ENCODE assay signal across 36 cellular contexts in genomic region chr9:7591501-7591900, GRCh38.
"Had no signal": no experiment of that assay in that cellular context is flagged by ENCODE, and none has a peak within 500 bp of the region (broad histone marks: within the 10 kb centered on the region; RNA-seq: fewer than 3 reads in every experiment).

No MANE protein-coding gene starts in this region.

- H3K4me3 ChIP-seq: adrenal gland, body of pancreas, breast epithelium had no signal

- H3K27ac ChIP-seq: adrenal gland, body of pancreas, brain microvascular endothelial cell, breast epithelium, VCaP had no signal

- H3K4me1 Mint-ChIP-seq: activated B cell treated with CpG ODN at 0.5 μM for 24 hours; activated naive CD8-positive, alpha-beta T cell treated with anti-CD3 and anti-CD28 coated beads for 36 hours; activated T-helper 17 cell treated with anti-CD3 and anti-CD28 coated beads, Interleukin-2, amount 50 U/mL, for 72 hours had no signal

- H3K4me3 Mint-ChIP-seq: activated B cell treated with CpG ODN at 0.5 μM for 24 hours; activated CD4-positive, alpha-beta memory T cell treated with anti-CD3 and anti-CD28 coated beads for 36 hours; activated CD8-positive, alpha-beta T cell treated with anti-CD3 and anti-CD28 coated beads for 36 hours; activated naive CD4-positive, alpha-beta T cell treated with anti-CD3 and anti-CD28 coated beads for 36 hours; activated naive CD8-positive, alpha-beta T cell treated with anti-CD3 and anti-CD28 coated beads for 36 hours; activated T-cell treated with anti-CD3 and anti-CD28 coated beads, Interleukin-2, amount 50 U/mL, for 4 hours; activated T-cell treated with anti-CD3 and anti-CD28 coated beads, Interleukin-2, amount 50 U/mL, for 72 hours; activated T-helper 1 cell treated with anti-CD3 and anti-CD28 coated beads, Interleukin-12 subunit alpha, Interleukin-12 subunit beta, Interleukin-2, Interleukin-4 antibody, amounts not matched to agents 30 ng/mL and 10 ng/mL and 1 ng/mL, durations not matched to agents 14 hours and 24 hours and 36 hours; activated T-helper 17 cell treated with anti-CD3 and anti-CD28 coated beads, Interleukin-2, amount 50 U/mL, for 72 hours; T-helper 1 cell treated with Interleukin-12 subunit alpha and Interleukin-12 subunit beta and Interleukin-4 antibody, amounts not matched to agents 30 μg/mL and 1 μg/mL, for 36 hours; T-helper 2 cell treated with Interferon-gamma antibody and Interleukin-4, amounts not matched to agents 5 μg/mL and 100 μg/mL, for 36 hours had no signal

- H3K27me3 ChIP-seq: adrenal gland, body of pancreas, brain microvascular endothelial cell, breast epithelium had no signal

- ATAC-seq: activated CD8-positive, alpha-beta T cell treated with anti-CD3 and anti-CD28 coated beads for 36 hours; activated naive CD4-positive, alpha-beta T cell treated with anti-CD3 and anti-CD28 coated beads, Interleukin-2, amount 50 U/mL, for 72 hours; activated T-cell treated with anti-CD3 and anti-CD28 coated beads, Interleukin-2, amount 50 U/mL, for 4 hours; activated T-cell treated with anti-CD3 and anti-CD28 coated beads, Interleukin-2, amount 50 U/mL, for 72 hours; activated T-helper 17 cell treated with anti-CD3 and anti-CD28 coated beads, Interleukin-2, amount 50 U/mL, for 72 hours; body of pancreas had no signal

- H3K4me1 ChIP-seq: adrenal gland, body of pancreas, breast epithelium had no signal

- H3K27me3 Mint-ChIP-seq: activated CD4-positive, alpha-beta memory T cell treated with anti-CD3 and anti-CD28 coated beads for 36 hours; activated CD8-positive, alpha-beta T cell treated with anti-CD3 and anti-CD28 coated beads for 36 hours; activated naive CD8-positive, alpha-beta T cell treated with anti-CD3 and anti-CD28 coated beads for 36 hours had no signal

- H3K27ac Mint-ChIP-seq: activated B cell treated with CpG ODN at 0.5 μM for 24 hours; activated CD4-positive, alpha-beta memory T cell treated with anti-CD3 and anti-CD28 coated beads for 36 hours; activated CD8-positive, alpha-beta T cell treated with anti-CD3 and anti-CD28 coated beads for 36 hours; activated naive CD4-positive, alpha-beta T cell treated with anti-CD3 and anti-CD28 coated beads for 36 hours; activated naive CD4-positive, alpha-beta T cell treated with anti-CD3 and anti-CD28 coated beads, Interleukin-2, amount 50 U/mL, for 72 hours; activated naive CD8-positive, alpha-beta T cell treated with anti-CD3 and anti-CD28 coated beads for 36 hours; activated T-cell treated with anti-CD3 and anti-CD28 coated beads, Interleukin-2, amount 50 U/mL, for 72 hours; activated T-helper 1 cell treated with anti-CD3 and anti-CD28 coated beads, Interleukin-12 subunit alpha, Interleukin-12 subunit beta, Interleukin-2, Interleukin-4 antibody, amounts not matched to agents 30 ng/mL and 10 ng/mL and 1 ng/mL, durations not matched to agents 14 hours and 24 hours and 36 hours; activated T-helper 17 cell treated with anti-CD3 and anti-CD28 coated beads, Interleukin-2, amount 50 U/mL, for 72 hours; T-helper 1 cell treated with Interleukin-12 subunit alpha and Interleukin-12 subunit beta and Interleukin-4 antibody, amounts not matched to agents 30 μg/mL and 1 μg/mL, for 36 hours; T-helper 2 cell treated with Interferon-gamma antibody and Interleukin-4, amounts not matched to agents 5 μg/mL and 100 μg/mL, for 36 hours had no signal

- H3K36me3 ChIP-seq: adrenal gland, brain microvascular endothelial cell, breast epithelium had no signal

- DNase-seq: activated B cell treated with CpG ODN at 0.5 μM for 24 hours; activated CD4-positive, alpha-beta memory T cell treated with anti-CD3 and anti-CD28 coated beads for 36 hours; activated CD4-positive, alpha-beta T cell treated with anti-CD3 and anti-CD28 coated beads for 4 hours; activated CD4-positive, alpha-beta T cell treated with anti-CD3 and anti-CD28 coated beads, Interleukin-2, amount 50 U/mL, for 1 hour; activated CD4-positive, alpha-beta T cell treated with anti-CD3 and anti-CD28 coated beads, Interleukin-2, amount 50 U/mL, for 4 hours; activated CD4-positive, CD25-positive, alpha-beta regulatory T cell treated with anti-CD3 and anti-CD28 coated beads, Interleukin-2, amount 50 U/mL, for 72 hours; activated CD8-positive, alpha-beta memory T cell treated with anti-CD3 and anti-CD28 coated beads, Interleukin-2, amount 50 U/mL, for 4 hours; activated CD8-positive, alpha-beta T cell treated with anti-CD3 and anti-CD28 coated beads for 36 hours; activated effector memory CD4-positive, alpha-beta T cell treated with anti-CD3 and anti-CD28 coated beads, Interleukin-2, amount 50 U/mL, for 16 hours; activated gamma-delta T cell treated with Interleukin-2 at 50 U/mL for 16 hours; activated naive CD4-positive, alpha-beta T cell; activated naive CD4-positive, alpha-beta T cell treated with anti-CD3 and anti-CD28 coated beads for 36 hours; activated naive CD4-positive, alpha-beta T cell treated with anti-CD3 and anti-CD28 coated beads, Interleukin-2, amount 50 U/mL, for 16 hours; activated naive CD8-positive, alpha-beta T cell treated with anti-CD3 and anti-CD28 coated beads for 36 hours; activated T-cell treated with anti-CD3 and anti-CD28 coated beads for 4 hours; activated T-cell treated with anti-CD3 and anti-CD28 coated beads, Interleukin-2, amount 50 U/mL, for 1 hour; activated T-cell treated with anti-CD3 and anti-CD28 coated beads, Interleukin-2, amount 50 U/mL, for 4 hours; activated T-cell treated with anti-CD3 and anti-CD28 coated beads, Interleukin-2, amount 50 U/mL, for 72 hours; adrenal gland; amniotic stem cell; aorta; body of pancreas; brain microvascular endothelial cell; central memory CD4-positive, alpha-beta T cell; T-helper 1 cell; T-helper 2 cell; T-helper 9 cell had no signal

- FAIRE-seq: astrocyte, TTC549 had no signal

- H3K9me3 ChIP-seq: adrenal gland, body of pancreas had no signal
